8 cellular contexts compared by ENCODE assay signal in the genomic region with DNA sequence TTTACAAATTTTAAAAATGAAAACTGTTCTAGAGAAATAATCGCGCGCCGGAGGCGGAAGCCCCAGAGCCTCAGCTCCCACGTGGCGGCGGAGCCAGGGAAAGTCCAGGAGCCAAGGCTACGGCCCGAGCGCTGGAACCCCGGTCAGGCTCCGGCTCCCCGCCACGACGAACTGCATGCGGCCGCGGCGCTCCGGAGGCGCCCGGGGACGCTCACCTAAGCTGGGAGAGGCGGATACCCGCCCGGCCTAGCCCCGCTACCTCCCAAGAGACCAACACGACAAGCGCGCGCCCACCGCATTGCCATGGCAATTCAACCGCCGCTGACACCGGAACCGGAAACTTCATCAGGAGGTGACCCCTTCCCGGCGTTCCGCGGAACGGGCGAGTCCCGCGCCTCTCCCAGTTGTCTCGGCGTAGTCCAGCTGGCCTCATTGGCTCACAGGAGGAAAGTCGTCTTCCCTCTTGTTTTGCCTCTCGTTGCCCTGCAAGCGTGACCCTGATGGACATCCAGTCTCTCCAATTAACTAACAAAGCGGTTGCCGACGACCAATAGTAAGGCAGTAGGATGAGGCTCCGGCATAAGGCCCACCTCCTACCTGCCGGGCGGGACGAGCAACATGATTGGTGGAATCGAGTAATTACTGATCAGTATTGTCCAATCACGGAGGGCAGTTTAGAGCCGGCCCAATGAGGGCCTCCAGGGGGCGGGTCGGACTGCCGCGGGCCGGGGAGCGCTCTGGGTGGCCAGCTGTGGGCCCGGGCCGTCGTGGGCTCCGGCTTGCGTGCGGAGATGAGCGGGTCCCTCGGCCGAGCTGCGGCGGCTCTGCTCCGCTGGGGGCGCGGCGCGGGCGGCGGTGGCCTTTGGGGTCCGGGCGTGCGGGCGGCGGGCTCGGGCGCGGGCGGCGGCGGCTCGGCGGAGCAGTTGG. TPM values are rescaled to one million over a fixed set of nuclear protein-coding genes. Genes with fewer than 3 reads are reported as not detected.
DNase-seq lines count a peak whose midpoint lies in the region; ATAC-seq, FAIRE-seq and TF ChIP-seq lines count a peak whose summit lies in the region.

A gene (plus strand): TSS at position 752 of the 927 bp plus-strand sequence. CDS start 40 bp downstream, at position 792.

- no peaks in the 10 kb centered on the region for H3K9me3 Mint-ChIP-seq in activated CD8-positive, alpha-beta memory T cell treated with anti-CD3 and anti-CD28 coated beads, Interleukin-2, amount 10 ng/mL, durations not matched to agents 7 days and 5 days (ENCODE audit: low read depth)
- no peaks in the 10 kb centered on the region for H3K9me3 Mint-ChIP-seq in memory B cell

- peak within 1 kb of the TSS; percentile 94 for H3K4me3 Mint-ChIP-seq in activated CD8-positive, alpha-beta memory T cell treated with anti-CD3 and anti-CD28 coated beads, Interleukin-2, amount 10 ng/mL, durations not matched to agents 7 days and 5 days
- H3K4me3 Mint-ChIP-seq in memory B cell, result peak within 1 kb of the TSS; percentile 85

- CTCF ChIA-PET in activated CD8-positive, alpha-beta memory T cell treated with anti-CD3 and anti-CD28 coated beads, Interleukin-2, amount 10 ng/mL, durations not matched to agents 7 days and 5 days (lab: Charles Lee), result interaction anchor here (0.8 to 5.1 kb wide), 10 partner anchors 9 to 107 kb away, joined by 3 to 40 read pairs (median 4); a partner anchor contains a TSS
- CTCF ChIA-PET in H1 (lab: Charles Lee; ENCODE audit: partially characterized antibody), result interaction anchor here (0.8 to 1.8 kb wide), 8 partner anchors 11 to 340 kb away, joined by 3 to 5 read pairs (median 3); no protein-coding TSS in a partner anchor

- peaks cover 16% of the 10 kb centered on the region; the same call in 1 of the 2 replicates for H3K23me2 ChIP-seq in H1 (ENCODE audit: low read depth, low read length)

- peaks cover 28 to 89% of the 10 kb centered on the region in 2 experiments for H3K79me2 ChIP-seq in H1 (ENCODE audit: control insufficient read depth in 1 of 2, insufficient read depth in 2 of 2, low read length in 2 of 2)

- no peak within 1 kb of the TSS; the same call in none of the 2 replicates for H2BK5ac ChIP-seq in H1 (ENCODE audit: low read depth, low read length)

- no peak for TF ChIP-seq EP300 in H1 (IDR thresholded peaks at IDR 0.05; ENCODE audit: borderline replicate concordance in 1 of 2, low read depth in 2 of 2, low read length in 2 of 2)

- TF ChIP-seq CTCF in H1 (IDR thresholded peaks at IDR 0.05; ENCODE audit: control extremely low read depth in 1 of 3, insufficient read depth in 1 of 3, low read depth in 1 of 3, low read length in 3 of 3), result no peak

- H2BK120ac ChIP-seq in H1 (replicated peaks; ENCODE audit: low read depth, low read length), result no peak within 1 kb of the TSS

- H3K9ac ChIP-seq in NT2/D1 (ENCODE audit: insufficient read length, low read depth) (peak within 1 kb of the TSS; percentile 91), H1 (replicated peaks in 1 of 4; ENCODE audit: extremely low read depth in 1 of 4, low read depth in 3 of 4, low read length in 3 of 4) (peak within 1 kb of the TSS; percentile 68 to 97 (median 78))

- peak within 1 kb of the TSS; percentile 96 to 98 for H3K4me2 ChIP-seq in H1 (ENCODE audit: insufficient read depth in 1 of 2, low read depth in 2 of 2, low read length in 2 of 2)

- no peak within 1 kb of the TSS for H3K4ac ChIP-seq in H1 (replicated peaks; ENCODE audit: insufficient read length, low read depth, low read length)

- POLR2A ChIA-PET in H1 (lab: Charles Lee; ENCODE audit: partially characterized antibody), result interaction anchor here (0.6 to 2.5 kb wide), 10 partner anchors 9 to 844 kb away, joined by 3 to 7 read pairs (median 4); no protein-coding TSS in a partner anchor

- peaks cover 19% of the 10 kb centered on the region for H3K79me1 ChIP-seq in H1 (ENCODE audit: low read depth, low read length)

- peak; percentile 86 for ATAC-seq in GM21381 (IDR thresholded peaks at IDR 0.05; ENCODE audit: unreplicated experiment)
- ATAC-seq in activated CD8-positive, alpha-beta memory T cell treated with anti-CD3 and anti-CD28 coated beads, Interleukin-2, amount 10 ng/mL, durations not matched to agents 7 days and 5 days, result peak; percentile 89
- peak; percentile 81 for ATAC-seq in memory B cell (ENCODE audit: low read depth)

- H3K4me1 ChIP-seq in NT2/D1 (ENCODE audit: insufficient read depth, insufficient read length) (no peaks in the 10 kb centered on the region), H1 (replicated peaks in 1 of 4; ENCODE audit: control insufficient read depth in 3 of 4, insufficient read depth in 4 of 4, low read length in 3 of 4) (peaks cover 2 to 19% (median 3%) of the 10 kb centered on the region in 4 experiments)

- H3K27me3 Mint-ChIP-seq in activated CD8-positive, alpha-beta memory T cell treated with anti-CD3 and anti-CD28 coated beads, Interleukin-2, amount 10 ng/mL, durations not matched to agents 7 days and 5 days, result no peaks in the 10 kb centered on the region
- H3K27me3 Mint-ChIP-seq in memory B cell, result no peaks in the 10 kb centered on the region

- WGBS in H1 (ENCODE audit: extremely low coverage in 1 of 2, insufficient coverage in 1 of 2, insufficient read length in 1 of 2, insufficient replicate concordance in 2 of 2, low coverage in 1 of 2, low lambda C conversion rate in 2 of 2, missing lambda C conversion rate in 1 of 2), 2 experiments, result 2% methylated on average over 79 of the region's 97 CpGs; no CpG with 5 or more reads in 1 of the 2 experiments

- TF ChIP-seq POLR2A in H1 (IDR thresholded peaks at IDR 0.05; ENCODE audit: control extremely low read depth in 1 of 2, low read depth in 2 of 2, low read length in 2 of 2), result peak; percentile 28 to 66

- no peak within 1 kb of the TSS for H3K18ac ChIP-seq in H1 (ENCODE audit: extremely low read depth, low read length)

- peaks cover 66% of the 10 kb centered on the region for H3K4me1 Mint-ChIP-seq in activated CD8-positive, alpha-beta memory T cell treated with anti-CD3 and anti-CD28 coated beads, Interleukin-2, amount 10 ng/mL, durations not matched to agents 7 days and 5 days
- H3K4me1 Mint-ChIP-seq in memory B cell, result peaks cover 39% of the 10 kb centered on the region

- DNase-seq in COR-L47 (lab: John Stamatoyannopoulos, UW), result peak; percentile 100
- peak in 75 of 76 experiments; percentile 40 to 100 (median 99) for DNase-seq in HUDEP-2 (lab: John Stamatoyannopoulos, UW; ENCODE audit: unreplicated experiment in 76 of 76)
- DNase-seq in NT2/D1 (ENCODE audit: low read depth, low spot score), result peak; percentile 97
- DNase-seq in activated CD8-positive, alpha-beta memory T cell treated with anti-CD3 and anti-CD28 coated beads, Interleukin-2, amount 10 ng/mL, durations not matched to agents 7 days and 5 days, result peak; percentile 99
- peak; percentile 94 to 97 for DNase-seq in H1 (ENCODE audit: low read depth in 1 of 2, low spot score in 2 of 2)
- DNase-seq in memory B cell (ENCODE audit: low spot score in 2 of 2), result peak; percentile 96 to 98
- peak; percentile 91 for DNase-seq in stimulated activated CD8-positive, alpha-beta memory T cell treated with anti-CD3 and anti-CD28 coated beads, Interleukin-12 subunit alpha, Interleukin-12 subunit beta, amount 100 ng/mL, for 24 hours (ENCODE audit: extremely low read depth)

- H3K14ac ChIP-seq in H1 (ENCODE audit: insufficient read length), result peak within 1 kb of the TSS; percentile 37

- H3K9me3 ChIP-seq in NT2/D1 (ENCODE audit: insufficient read depth, low read length) (no peaks in the 10 kb centered on the region), H1 (ENCODE audit: insufficient read depth in 2 of 2, low read depth in 1 of 2, low read length in 1 of 2) (no peaks in the 10 kb centered on the region)

- H2BK20ac ChIP-seq in H1 (ENCODE audit: low read length), result no peak within 1 kb of the TSS

- peaks cover 16% of the 10 kb centered on the region for H3K36me3 Mint-ChIP-seq in activated CD8-positive, alpha-beta memory T cell treated with anti-CD3 and anti-CD28 coated beads, Interleukin-2, amount 10 ng/mL, durations not matched to agents 7 days and 5 days
- H3K36me3 Mint-ChIP-seq in memory B cell, result peaks cover 3% of the 10 kb centered on the region

- H3K27ac ChIP-seq in H1 (ENCODE audit: low read depth, low read length), result peak within 1 kb of the TSS; percentile 80

- H3K27ac Mint-ChIP-seq in activated CD8-positive, alpha-beta memory T cell treated with anti-CD3 and anti-CD28 coated beads, Interleukin-2, amount 10 ng/mL, durations not matched to agents 7 days and 5 days, result peak within 1 kb of the TSS; percentile 84
- peak within 1 kb of the TSS; percentile 89 for H3K27ac Mint-ChIP-seq in memory B cell

- H3K23ac ChIP-seq in H1 (ENCODE audit: insufficient read length), result no peak within 1 kb of the TSS

- H2BK12ac ChIP-seq in H1 (ENCODE audit: low read depth, low read length), result no peak within 1 kb of the TSS

- H2AK5ac ChIP-seq in H1 (ENCODE audit: low read depth, low read length), result no peak within 1 kb of the TSS

- H4K20me1 ChIP-seq in H1 (replicated peaks in 1 of 2; ENCODE audit: control insufficient read depth in 1 of 2, insufficient read depth in 2 of 2, low read length in 2 of 2), result peaks cover 41 to 48% of the 10 kb centered on the region in 2 experiments

- no peak for TF ChIP-seq RAD21 in H1 (IDR thresholded peaks at IDR 0.05 in 1 of 2, conservative IDR thresholded peaks at IDR 0.05 in 1 of 2; ENCODE audit: low read depth in 2 of 2, low read length in 2 of 2)

- peaks cover 35% of the 10 kb centered on the region for H3K36me3 ChIP-seq in NT2/D1 (ENCODE audit: insufficient read depth, insufficient read length, low read length)
- peaks cover 0 to 12% (median 2%) of the 10 kb centered on the region in 4 experiments; a peak in 2 of 8 replicates for H3K36me3 ChIP-seq in H1 (ENCODE audit: control insufficient read depth in 2 of 4, insufficient read depth in 4 of 4, low read length in 3 of 4)

- peak within 1 kb of the TSS; percentile 56 for H3K56ac ChIP-seq in H1 (replicated peaks; ENCODE audit: insufficient read length, low read depth, low read length)

- FAIRE-seq in H1 (lab: Jason Lieb, UNC), result peak; percentile 88

- H3K27me3 ChIP-seq in NT2/D1 (ENCODE audit: insufficient read depth, insufficient read length), result no peaks in the 10 kb centered on the region
- no peaks in the 10 kb centered on the region for H3K27me3 ChIP-seq in H1 (replicated peaks in 1 of 4; ENCODE audit: control insufficient read depth in 3 of 4, extremely low read depth in 1 of 4, insufficient read depth in 3 of 4, low read length in 3 of 4)

- H3K4me3 ChIP-seq in NT2/D1 (ENCODE audit: insufficient read length, low read depth), result peak within 1 kb of the TSS; percentile 96
- peak within 1 kb of the TSS; percentile 57 to 98 (median 90) for H3K4me3 ChIP-seq in H1 (ENCODE audit: extremely low read depth in 1 of 4, insufficient read depth in 2 of 4, low read depth in 3 of 4, low read length in 4 of 4)

- no peak within 1 kb of the TSS for H4K5ac ChIP-seq in H1 (ENCODE audit: insufficient read length, low read depth, low read length)

- H2BK15ac ChIP-seq in H1 (ENCODE audit: low read length), result no peak within 1 kb of the TSS

- H4K91ac ChIP-seq in H1 (replicated peaks; ENCODE audit: insufficient read length, low read length), result no peak within 1 kb of the TSS

- no peak within 1 kb of the TSS for H2AFZ ChIP-seq in H1 (ENCODE audit: low read length)

- H4K8ac ChIP-seq in H1 (ENCODE audit: extremely low read depth, insufficient read depth, low read length), result peak within 1 kb of the TSS; percentile 64

RNA-seq across cellular contexts. Expression of the gene that starts here (rescaled TPM):
- 10 to 100 TPM; 36.4 to 48.5 TPM for total RNA-seq in activated CD8-positive, alpha-beta memory T cell treated with anti-CD3 and anti-CD28 coated beads, Interleukin-2, amount 10 ng/mL, durations not matched to agents 7 days and 5 days
- total RNA-seq in H1 (2021; fragmentation: NEBNext Ultra II Directional; extraction: Animal tissue kit (Norgen Biotek cat#: 25700)), result 84.8 and 88.8 TPM in 2 replicates
- 43.9 and 70.1 TPM in 2 replicates for polyA plus RNA-seq in H1 (2011; rRNA removed)
- polyA plus RNA-seq in H1 (2011; cell fraction: cytosol; rRNA removed), result 63.6 TPM
- 15.0 TPM for polyA plus RNA-seq in H1 (2011; cell fraction: nucleus; rRNA removed)
- polyA plus RNA-seq in H1 (2012, experiment 1 of 2), result 60.3 to 76.3 TPM (median 63.3 TPM) in 4 replicates
- 93.9 TPM for polyA plus RNA-seq in H1 (2012, experiment 2 of 2)
- 55.0 TPM for polyA plus RNA-seq in H1 (2013, experiment 1 of 2)
- polyA plus RNA-seq in H1 (2013, experiment 2 of 2), result 58.1 TPM
- 16.3 and 16.7 TPM in 2 replicates for polyA minus RNA-seq in H1 (2011; rRNA and poly(A)+ RNA removed)
- 27.7 TPM for polyA minus RNA-seq in H1 (2011; cell fraction: cytosol; rRNA and poly(A)+ RNA removed)
- 15.2 TPM for polyA minus RNA-seq in H1 (2011; cell fraction: nucleus; rRNA and poly(A)+ RNA removed)

Comparison
In these comparisons a context has a peak if more than half of its experiments do, and no peak if none do; other contexts are left out.
1. Peak in every context shown above with its lines: DNase-seq, ATAC-seq, H3K4me3 ChIP-seq and H3K27ac ChIP-seq.